In genomic region chr6:40139447-40139846, GRCh38 we compare ENCODE assay signal across 8 cellular contexts.
"Had no signal": no experiment of that assay in that cellular context is flagged by ENCODE, and none has a peak within 500 bp of the region (broad histone marks: within the 10 kb centered on the region; RNA-seq: fewer than 3 reads in every experiment).

No MANE protein-coding gene starts in this region.

- H3K27ac ChIP-seq: HL-60 had no signal

- DNase-seq: H9, HCEC 1CT, KG1 had no signal

- FAIRE-seq: H1, H54, HepG2 had no signal

- H2AFZ ChIP-seq: GM23338 had no signal

- H3K4me2 ChIP-seq: GM23338 had no signal

- H3K4me3 ChIP-seq: GM23338 had no signal

- ATAC-seq: GM23338 had no signal
